ENCODE assay signal across 8 cellular contexts in the genomic region with DNA sequence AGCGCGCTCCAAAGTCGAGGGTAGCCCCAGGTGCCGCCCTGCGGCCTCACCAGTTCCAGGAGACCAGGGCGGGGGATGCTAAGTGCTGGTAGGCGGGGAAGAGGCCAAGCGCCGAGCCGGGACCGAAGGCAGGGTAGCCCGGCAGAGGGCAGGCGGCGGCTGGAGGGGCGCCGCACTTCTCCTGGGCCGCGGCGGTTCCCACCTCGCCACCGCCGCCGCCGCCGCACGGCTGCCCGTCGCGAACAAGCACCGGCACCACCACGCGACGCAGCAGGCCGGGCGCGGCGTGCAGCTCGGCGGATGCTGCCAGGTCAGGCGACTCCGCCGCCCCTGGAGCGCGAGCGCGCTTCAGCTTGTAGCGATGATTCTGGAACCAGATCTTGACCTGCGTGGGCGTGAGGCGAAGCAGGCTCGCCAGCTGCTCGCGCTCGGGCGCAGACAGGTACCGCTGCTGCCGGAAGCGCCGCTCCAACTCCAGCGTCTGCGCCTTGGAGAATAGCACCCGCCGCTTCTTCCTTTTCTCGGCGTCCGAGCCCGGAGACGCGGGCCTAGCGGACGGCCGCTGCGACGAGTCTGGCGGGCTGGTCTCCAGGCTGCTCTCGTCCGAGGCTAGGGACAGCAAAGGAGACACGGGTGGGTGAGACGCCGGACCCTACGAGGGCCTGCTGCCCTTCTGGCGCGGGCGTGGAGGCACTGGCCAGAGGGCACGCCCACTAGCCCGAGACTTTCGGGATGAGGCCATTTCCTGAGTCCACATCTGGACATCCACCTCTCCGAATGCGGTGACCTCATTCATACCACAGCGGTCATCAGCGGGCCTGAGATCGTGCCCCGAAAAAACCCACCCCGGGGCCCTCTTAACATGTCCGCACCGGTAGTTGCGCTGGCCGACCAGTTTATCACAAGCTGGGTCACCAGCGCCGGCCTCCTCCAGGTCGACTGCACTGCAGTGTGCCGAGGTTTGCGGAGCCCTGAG. TPM values are rescaled to one million over a fixed set of nuclear protein-coding genes. Genes with fewer than 3 reads are reported as not detected.
DNase-seq lines count a peak whose midpoint lies in the region; TF ChIP-seq lines count a peak whose summit lies in the region.

No MANE protein-coding gene starts in this region.

- no peaks in the 10 kb centered on the region for H3K79me2 ChIP-seq in smooth muscle cell (ENCODE audit: low read depth)

- H2AFZ ChIP-seq in smooth muscle cell (ENCODE audit: low read depth) = peak overlapping the region; percentile 45

- H3K4me1 Mint-ChIP-seq in CD8-positive, alpha-beta memory T cell = no peaks in the 10 kb centered on the region

- H3K36me3 Mint-ChIP-seq in CD8-positive, alpha-beta memory T cell = no peaks in the 10 kb centered on the region

- H3K27me3 Mint-ChIP-seq in CD8-positive, alpha-beta memory T cell = peaks cover 34 to 49% of the 10 kb centered on the region in 2 donors

- no peak overlapping the region for H3K9ac ChIP-seq in smooth muscle cell (ENCODE audit: low read depth)

- 2% methylated on average over 96 of the region's 103 CpGs for WGBS in smooth muscle cell (ENCODE audit: low lambda C conversion rate)

- no peaks in the 10 kb centered on the region for H3K36me3 ChIP-seq in smooth muscle cell (ENCODE audit: low read depth)
- H3K36me3 ChIP-seq in CD8-positive, alpha-beta memory T cell (ENCODE audit: insufficient read depth, low read length) = no peaks in the 10 kb centered on the region

- H3K27ac ChIP-seq in VCaP (peak overlapping the region; percentile 42), smooth muscle cell (ENCODE audit: low read depth) (no peak overlapping the region)
- no peak overlapping the region for H3K27ac ChIP-seq in CD8-positive, alpha-beta memory T cell (ENCODE audit: low read depth, low read length)

- H3K27me3 ChIP-seq in smooth muscle cell (ENCODE audit: low read depth) = peaks cover 100% of the 10 kb centered on the region
- H3K27me3 ChIP-seq in CD8-positive, alpha-beta memory T cell (ENCODE audit: insufficient read depth, low read length, poor library complexity, severe bottlenecking) = peaks cover 7% of the 10 kb centered on the region

- CTCF ChIA-PET in CD8-positive, alpha-beta memory T cell (lab: Charles Lee) = no interaction called here

- peaks cover 14% of the 10 kb centered on the region for H3K4me1 ChIP-seq in smooth muscle cell (ENCODE audit: low read depth)
- H3K4me1 ChIP-seq in CD8-positive, alpha-beta memory T cell (ENCODE audit: insufficient read depth, low read length) = no peaks in the 10 kb centered on the region

- no peak overlapping the region for H3K27ac Mint-ChIP-seq in CD8-positive, alpha-beta memory T cell

- H3K9me3 ChIP-seq in smooth muscle cell (replicated peaks; ENCODE audit: low read depth) = no peaks in the 10 kb centered on the region
- no peaks in the 10 kb centered on the region for H3K9me3 ChIP-seq in CD8-positive, alpha-beta memory T cell (ENCODE audit: low read length)

- H3K9me3 Mint-ChIP-seq in CD8-positive, alpha-beta memory T cell = peaks cover 0 to 8% (median 0%) of the 10 kb centered on the region in 5 donors

- H4K20me1 ChIP-seq in smooth muscle cell (ENCODE audit: low read depth) = no peaks in the 10 kb centered on the region

- H3K4me3 ChIP-seq in HFF-Myc (replicated peaks; ENCODE audit: low read depth, low read length) (peak overlapping the region; percentile 30), smooth muscle cell (peak overlapping the region; percentile 48)
- no peak overlapping the region for H3K4me3 ChIP-seq in CD8-positive, alpha-beta memory T cell (ENCODE audit: low read length)

- no peak overlapping the region for H3K4me3 Mint-ChIP-seq in CD8-positive, alpha-beta memory T cell

- DNase-seq in AG20443 (ENCODE audit: low spot score) (peak; percentile 60), HFF-Myc (ENCODE audit: extremely low read depth, low read depth) (no peak), hepatic stellate cell (ENCODE audit: low spot score) (peak; percentile 18), smooth muscle cell (lab: John Stamatoyannopoulos, UW; ENCODE audit: unreplicated experiment) (no peak), medulla oblongata (ENCODE audit: extremely low spot score) (no peak)
- DNase-seq in activated naive CD4-positive, alpha-beta T cell treated with Interleukin-2 at 50 U/mL for 16 hours = no peak
- no peak for DNase-seq in CD8-positive, alpha-beta memory T cell

- no peaks in the 10 kb centered on the region for H3F3A ChIP-seq in smooth muscle cell (ENCODE audit: low read depth)

- POLR2A ChIA-PET in CD8-positive, alpha-beta memory T cell (lab: Charles Lee) = no interaction called here

- TF ChIP-seq CTCF in HFF-Myc (IDR thresholded peaks at IDR 0.05; ENCODE audit: low read depth, low read length, missing control alignments) (no peak), VCaP (conservative IDR thresholded peaks at IDR 0.05) (0 out of 2 replicates have a peak, but pooled peaks have one; percentile 18), smooth muscle cell (IDR thresholded peaks at IDR 0.05; ENCODE audit: borderline replicate concordance, insufficient read depth, poor library complexity, severe bottlenecking) (no peak)

- peak overlapping the region; percentile 93 for H3K4me2 ChIP-seq in smooth muscle cell

RNA-seq across cellular contexts. Expression of gene NKX2-8, which starts 1.3 kb away (rescaled TPM):
- not detected in 2 replicates for total RNA-seq in smooth muscle cell
- polyA plus RNA-seq in smooth muscle cell = not detected in 2 replicates
- not detected for total RNA-seq in CD8-positive, alpha-beta memory T cell
- not detected for polyA plus RNA-seq in CD8-positive, alpha-beta memory T cell

Comparison
In these comparisons a context has a peak if more than half of its experiments do, and no peak if none do; other contexts are left out.
1. DNase-seq: peak in AG20443 (single experiment) and hepatic stellate cell (single experiment); none in HFF-Myc (single experiment), smooth muscle cell (single experiment), activated naive CD4-positive, alpha-beta T cell treated with Interleukin-2 at 50 U/mL for 16 hours (single experiment), CD8-positive, alpha-beta memory T cell (0 of 5) and medulla oblongata (single experiment).